Comparison of ENCODE assay signal across 9 cellular contexts in genomic region chr1:194225781-194226180, GRCh38.
DNase-seq lines count a peak whose midpoint lies in the region; ATAC-seq lines count a peak whose summit lies in the region.
"Had no signal": no experiment of that assay in that cellular context is flagged by ENCODE, and none has a peak within 500 bp of the region (broad histone marks: within the 10 kb centered on the region; RNA-seq: fewer than 3 reads in every experiment).

No MANE protein-coding gene starts in this region.

- peak overlapping the region in 5 of 8 donors; percentile 8 to 69 (median 52) for H3K4me3 Mint-ChIP-seq in CD4-positive, alpha-beta memory T cell

- no peaks in the 10 kb centered on the region for H3K27me3 Mint-ChIP-seq in CD4-positive, alpha-beta memory T cell

- peaks cover 3 to 4% of the 10 kb centered on the region in 2 donors for H3K36me3 Mint-ChIP-seq in CD4-positive, alpha-beta memory T cell

- CTCF ChIA-PET in CD4-positive, alpha-beta memory T cell (lab: Charles Lee; ENCODE audit: partially characterized antibody) = no interaction called here

- peaks cover 13% of the 10 kb centered on the region for H3K4me1 ChIP-seq in CD4-positive, alpha-beta memory T cell (ENCODE audit: insufficient read depth, low read length)

- no peaks in the 10 kb centered on the region for H3K27me3 ChIP-seq in CD4-positive, alpha-beta memory T cell (ENCODE audit: insufficient read depth, low read length)

- H3K4me1 Mint-ChIP-seq in CD4-positive, alpha-beta memory T cell = peaks cover 15 to 22% (median 17%) of the 10 kb centered on the region in 4 donors

- H3K9me3 Mint-ChIP-seq in CD4-positive, alpha-beta memory T cell = peaks cover 0 to 8% (median 3%) of the 10 kb centered on the region in 8 donors

- no peaks in the 10 kb centered on the region for H3K36me3 ChIP-seq in CD4-positive, alpha-beta memory T cell (ENCODE audit: insufficient read depth, low read length)

- no peak overlapping the region for H3K27ac ChIP-seq in CD4-positive, alpha-beta memory T cell (ENCODE audit: low read depth, low read length)
- H3K27ac ChIP-seq: C4-2B had no signal

- POLR2A ChIA-PET in CD4-positive, alpha-beta memory T cell (lab: Charles Lee; ENCODE audit: partially characterized antibody) = interaction anchor here (0.9 to 1.3 kb wide), 3 partner anchors 14 to 64 kb away, joined by 3 to 4 read pairs (median 3); no protein-coding TSS in a partner anchor

- peak overlapping the region in 2 of 7 donors; percentile 27 to 52 for H3K27ac Mint-ChIP-seq in CD4-positive, alpha-beta memory T cell

- no peaks in the 10 kb centered on the region for H3K9me3 ChIP-seq in CD4-positive, alpha-beta memory T cell (ENCODE audit: control insufficient read depth in 1 of 2, low read length in 2 of 2)

- intact Hi-C loops in CD4-positive, alpha-beta memory T cell (cut with micrococcal nuclease) = no loop called here

- ATAC-seq in GM19467 (IDR thresholded peaks at IDR 0.05; ENCODE audit: unreplicated experiment) (peak; percentile 96), HG03159 (IDR thresholded peaks at IDR 0.05; ENCODE audit: unreplicated experiment) (peak; percentile 97)

- peak; percentile 29 to 44 (median 31) for DNase-seq in CD4-positive, alpha-beta memory T cell
- DNase-seq in SKM-1 (lab: John Stamatoyannopoulos, UW; ENCODE audit: unreplicated experiment) = peak; percentile 53
- no peak for DNase-seq in stimulated activated CD4-positive, alpha-beta T cell treated with anti-CD3 and anti-CD28 coated beads, Interleukin-2, amount 100 ng/mL, for 24 hours
- DNase-seq in hepatic stellate cell (ENCODE audit: low spot score) = no peak
- no peak for DNase-seq in stimulated activated CD4-positive, alpha-beta T cell treated with anti-CD3 and anti-CD28 coated beads, Interleukin-15, amount 100 ng/mL, for 24 hours
- no peak for DNase-seq in NCI-H2029 treated with DMSO at 0.1 percent for 48 hours (lab: John Stamatoyannopoulos, UW)

- no peak overlapping the region for H3K4me3 ChIP-seq in CD4-positive, alpha-beta memory T cell (ENCODE audit: low read length in 2 of 2)

Comparison
In these comparisons a context has a peak if more than half of its experiments do, and no peak if none do; other contexts are left out.
1. DNase-seq: peak in CD4-positive, alpha-beta memory T cell (5 of 5) and SKM-1 (single experiment); none in stimulated activated CD4-positive, alpha-beta T cell treated with anti-CD3 and anti-CD28 coated beads, Interleukin-2, amount 100 ng/mL, for 24 hours (0 of 2), hepatic stellate cell (single experiment), stimulated activated CD4-positive, alpha-beta T cell treated with anti-CD3 and anti-CD28 coated beads, Interleukin-15, amount 100 ng/mL, for 24 hours (single experiment) and NCI-H2029 treated with DMSO at 0.1 percent for 48 hours (single experiment).